ENCODE assay signal across 30 cellular contexts in the genomic region with DNA sequence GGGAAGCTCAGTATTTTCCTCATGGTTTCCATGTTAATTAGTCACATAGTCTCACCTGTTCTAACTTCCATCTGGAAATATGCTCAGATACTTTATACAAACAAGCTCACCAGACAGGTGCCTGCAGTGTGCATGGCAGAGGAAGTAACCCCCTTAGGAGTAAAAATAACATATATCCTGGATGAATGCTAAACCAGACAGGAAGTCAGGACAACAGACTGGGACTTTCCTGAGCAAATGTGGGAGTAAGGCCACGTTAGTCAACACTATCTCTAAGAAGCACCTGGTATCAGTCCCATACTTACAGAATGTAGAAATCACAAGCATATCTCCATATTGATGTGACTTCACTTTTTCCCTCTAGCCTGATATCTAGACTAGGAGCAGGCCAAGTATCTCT.
"Had no signal": no experiment of that assay in that cellular context is flagged by ENCODE, and none has a peak within 500 bp of the region (broad histone marks: within the 10 kb centered on the region; RNA-seq: fewer than 3 reads in every experiment).

No MANE protein-coding gene starts in this region.

- H3K27ac ChIP-seq: adrenal gland, body of pancreas, cardiac muscle cell, colonic mucosa, epithelial cell of prostate, esophagus squamous epithelium, gastroesophageal sphincter, heart right ventricle had no signal

- H3K9me3 ChIP-seq: adrenal gland, body of pancreas, colonic mucosa, esophagus squamous epithelium, gastroesophageal sphincter, heart right ventricle had no signal

- H3K4me1 ChIP-seq: adrenal gland, body of pancreas, colonic mucosa had no signal

- ATAC-seq: activated CD4-positive, alpha-beta T cell treated with anti-CD3 and anti-CD28 coated beads for 36 hours; activated CD8-positive, alpha-beta memory T cell treated with anti-CD3 and anti-CD28 coated beads, Interleukin-2, amount 10 ng/mL, durations not matched to agents 7 days and 5 days; activated CD8-positive, alpha-beta T cell treated with anti-CD3 and anti-CD28 coated beads, Interleukin-2, amount 10 ng/mL, durations not matched to agents 7 days and 5 days; activated naive CD8-positive, alpha-beta T cell treated with anti-CD3 and anti-CD28 coated beads, Interleukin-2, amount 50 U/mL, for 24 hours; body of pancreas; effector memory CD8-positive, alpha-beta T cell; gastroesophageal sphincter; heart right ventricle had no signal

- DNase-seq: activated CD4-positive, alpha-beta memory T cell treated with anti-CD3 and anti-CD28 coated beads for 36 hours; activated CD4-positive, alpha-beta T cell treated with anti-CD3 and anti-CD28 coated beads for 36 hours; activated CD4-positive, alpha-beta T cell treated with anti-CD3 and anti-CD28 coated beads, Interleukin-2, amount 10 ng/mL, durations not matched to agents 24 days and 14 days; activated CD4-positive, CD25-positive, alpha-beta regulatory T cell; activated CD4-positive, CD25-positive, alpha-beta regulatory T cell treated with anti-CD3 and anti-CD28 coated beads, Interleukin-2, amount 50 U/mL, for 72 hours; activated CD8-positive, alpha-beta memory T cell treated with anti-CD3 and anti-CD28 coated beads, Interleukin-2, amount 10 ng/mL, durations not matched to agents 7 days and 5 days; activated CD8-positive, alpha-beta memory T cell treated with anti-CD3 and anti-CD28 coated beads, Interleukin-2, amount 50 U/mL, for 4 hours; activated CD8-positive, alpha-beta T cell treated with anti-CD3 and anti-CD28 coated beads, Interleukin-2, amount 10 ng/mL, durations not matched to agents 7 days and 5 days; activated effector memory CD4-positive, alpha-beta T cell treated with anti-CD3 and anti-CD28 coated beads, Interleukin-2, amount 50 U/mL, for 16 hours; activated naive CD4-positive, alpha-beta T cell treated with anti-CD3 and anti-CD28 coated beads for 36 hours; activated naive CD8-positive, alpha-beta T cell treated with anti-CD3 and anti-CD28 coated beads for 36 hours; activated naive CD8-positive, alpha-beta T cell treated with anti-CD3 and anti-CD28 coated beads, Interleukin-2, amount 50 U/mL, for 24 hours; activated T-cell treated with anti-CD3 and anti-CD28 coated beads, Interleukin-2, amount 50 U/mL, for 1 hour; activated T-cell treated with anti-CD3 and anti-CD28 coated beads, Interleukin-2, amount 50 U/mL, for 48 hours; adrenal gland; amygdala; aorta; body of pancreas; central memory CD4-positive, alpha-beta T cell; cerebellar nuclear complex; colonic mucosa; effector CD4-positive, alpha-beta T cell; effector memory CD8-positive, alpha-beta T cell; esophagus squamous epithelium; foreskin melanocyte; heart right ventricle; T-helper 2 cell had no signal

- H3K36me3 ChIP-seq: adrenal gland, cardiac muscle cell, colonic mucosa, esophagus squamous epithelium, gastroesophageal sphincter, heart right ventricle had no signal

- H3K27me3 ChIP-seq: adrenal gland, body of pancreas, cardiac muscle cell, colonic mucosa, esophagus squamous epithelium, gastroesophageal sphincter had no signal

- H3K4me3 ChIP-seq: adrenal gland, body of pancreas, cardiac muscle cell, colonic mucosa, esophagus squamous epithelium, gastroesophageal sphincter, heart right ventricle had no signal
